Comparison of ENCODE assay signal across 1 cellular context in the genomic region with DNA sequence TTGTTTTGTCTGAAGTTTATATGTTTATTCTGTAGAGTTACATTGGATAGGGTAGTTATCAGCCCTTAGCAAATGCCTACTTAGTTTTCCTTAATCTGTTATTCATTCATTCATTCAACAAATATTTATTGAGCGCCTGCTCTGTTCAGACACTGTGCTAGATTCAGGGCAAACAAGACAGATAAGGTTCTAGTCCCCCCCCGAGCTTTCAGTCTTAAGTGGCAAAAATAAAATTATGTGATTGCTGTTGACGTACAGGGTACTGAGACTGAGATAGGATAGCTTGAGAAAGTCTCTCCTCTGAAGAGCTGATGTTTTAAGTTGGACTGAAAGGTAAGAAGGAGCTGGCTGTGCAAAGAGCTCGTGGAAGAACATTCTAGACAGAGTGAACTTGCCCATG.
TF ChIP-seq lines count a peak whose summit lies in the region.

No MANE protein-coding gene starts in this region.

TF ChIP-seq in GM23338, 12 proteins besides CTCF, POLR2A, EP300 and RAD21 (continued from another document):
- TF ChIP-seq, protein P1, sequence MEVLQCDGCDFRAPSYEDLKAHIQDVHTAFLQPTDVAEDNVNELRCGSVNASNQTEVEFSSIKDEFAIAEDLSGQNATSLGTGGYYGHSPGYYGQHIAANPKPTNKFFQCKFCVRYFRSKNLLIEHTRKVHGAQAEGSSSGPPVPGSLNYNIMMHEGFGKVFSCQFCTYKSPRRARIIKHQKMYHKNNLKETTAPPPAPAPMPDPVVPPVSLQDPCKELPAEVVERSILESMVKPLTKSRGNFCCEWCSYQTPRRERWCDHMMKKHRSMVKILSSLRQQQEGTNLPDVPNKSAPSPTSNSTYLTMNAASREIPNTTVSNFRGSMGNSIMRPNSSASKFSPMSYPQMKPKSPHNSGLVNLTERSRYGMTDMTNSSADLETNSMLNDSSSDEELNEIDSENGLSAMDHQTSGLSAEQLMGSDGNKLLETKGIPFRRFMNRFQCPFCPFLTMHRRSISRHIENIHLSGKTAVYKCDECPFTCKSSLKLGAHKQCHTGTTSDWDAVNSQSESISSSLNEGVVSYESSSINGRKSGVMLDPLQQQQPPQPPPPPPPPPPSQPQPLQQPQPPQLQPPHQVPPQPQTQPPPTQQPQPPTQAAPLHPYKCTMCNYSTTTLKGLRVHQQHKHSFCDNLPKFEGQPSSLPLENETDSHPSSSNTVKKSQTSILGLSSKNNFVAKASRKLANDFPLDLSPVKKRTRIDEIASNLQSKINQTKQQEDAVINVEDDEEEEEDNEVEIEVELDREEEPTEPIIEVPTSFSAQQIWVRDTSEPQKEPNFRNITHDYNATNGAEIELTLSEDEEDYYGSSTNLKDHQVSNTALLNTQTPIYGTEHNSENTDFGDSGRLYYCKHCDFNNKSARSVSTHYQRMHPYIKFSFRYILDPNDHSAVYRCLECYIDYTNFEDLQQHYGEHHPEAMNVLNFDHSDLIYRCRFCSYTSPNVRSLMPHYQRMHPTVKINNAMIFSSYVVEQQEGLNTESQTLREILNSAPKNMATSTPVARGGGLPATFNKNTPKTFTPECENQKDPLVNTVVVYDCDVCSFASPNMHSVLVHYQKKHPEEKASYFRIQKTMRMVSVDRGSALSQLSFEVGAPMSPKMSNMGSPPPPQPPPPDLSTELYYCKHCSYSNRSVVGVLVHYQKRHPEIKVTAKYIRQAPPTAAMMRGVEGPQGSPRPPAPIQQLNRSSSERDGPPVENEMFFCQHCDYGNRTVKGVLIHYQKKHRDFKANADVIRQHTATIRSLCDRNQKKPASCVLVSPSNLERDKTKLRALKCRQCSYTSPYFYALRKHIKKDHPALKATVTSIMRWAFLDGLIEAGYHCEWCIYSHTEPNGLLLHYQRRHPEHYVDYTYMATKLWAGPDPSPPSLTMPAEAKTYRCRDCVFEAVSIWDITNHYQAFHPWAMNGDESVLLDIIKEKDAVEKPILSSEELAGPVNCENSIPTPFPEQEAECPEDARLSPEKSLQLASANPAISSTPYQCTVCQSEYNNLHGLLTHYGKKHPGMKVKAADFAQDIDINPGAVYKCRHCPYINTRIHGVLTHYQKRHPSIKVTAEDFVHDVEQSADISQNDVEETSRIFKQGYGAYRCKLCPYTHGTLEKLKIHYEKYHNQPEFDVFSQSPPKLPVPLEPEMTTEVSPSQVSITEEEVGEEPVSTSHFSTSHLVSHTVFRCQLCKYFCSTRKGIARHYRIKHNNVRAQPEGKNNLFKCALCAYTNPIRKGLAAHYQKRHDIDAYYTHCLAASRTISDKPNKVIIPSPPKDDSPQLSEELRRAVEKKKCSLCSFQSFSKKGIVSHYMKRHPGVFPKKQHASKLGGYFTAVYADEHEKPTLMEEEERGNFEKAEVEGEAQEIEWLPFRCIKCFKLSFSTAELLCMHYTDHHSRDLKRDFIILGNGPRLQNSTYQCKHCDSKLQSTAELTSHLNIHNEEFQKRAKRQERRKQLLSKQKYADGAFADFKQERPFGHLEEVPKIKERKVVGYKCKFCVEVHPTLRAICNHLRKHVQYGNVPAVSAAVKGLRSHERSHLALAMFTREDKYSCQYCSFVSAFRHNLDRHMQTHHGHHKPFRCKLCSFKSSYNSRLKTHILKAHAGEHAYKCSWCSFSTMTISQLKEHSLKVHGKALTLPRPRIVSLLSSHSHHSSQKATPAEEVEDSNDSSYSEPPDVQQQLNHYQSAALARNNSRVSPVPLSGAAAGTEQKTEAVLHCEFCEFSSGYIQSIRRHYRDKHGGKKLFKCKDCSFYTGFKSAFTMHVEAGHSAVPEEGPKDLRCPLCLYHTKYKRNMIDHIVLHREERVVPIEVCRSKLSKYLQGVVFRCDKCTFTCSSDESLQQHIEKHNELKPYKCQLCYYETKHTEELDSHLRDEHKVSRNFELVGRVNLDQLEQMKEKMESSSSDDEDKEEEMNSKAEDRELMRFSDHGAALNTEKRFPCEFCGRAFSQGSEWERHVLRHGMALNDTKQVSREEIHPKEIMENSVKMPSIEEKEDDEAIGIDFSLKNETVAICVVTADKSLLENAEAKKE (CRISPR knock-in tag; IDR thresholded peaks at IDR 0.05) = no peak
- TF ChIP-seq ZNF331 (CRISPR knock-in tag; IDR thresholded peaks at IDR 0.05; ENCODE audit: low read depth) = no peak
- no peak for TF ChIP-seq POLR2AphosphoS5 (IDR thresholded peaks at IDR 0.05; ENCODE audit: low read depth)
- no peak for TF ChIP-seq ZNF114 (CRISPR knock-in tag; IDR thresholded peaks at IDR 0.05)
- no peak for TF ChIP-seq EZH2 (IDR thresholded peaks at IDR 0.05; ENCODE audit: low read depth, unreplicated experiment)
- TF ChIP-seq STAT1 (IDR thresholded peaks at IDR 0.05; ENCODE audit: unreplicated experiment) = no peak
- no peak for TF ChIP-seq NANOG (IDR thresholded peaks at IDR 0.05; ENCODE audit: borderline replicate concordance)
- TF ChIP-seq, protein P2, sequence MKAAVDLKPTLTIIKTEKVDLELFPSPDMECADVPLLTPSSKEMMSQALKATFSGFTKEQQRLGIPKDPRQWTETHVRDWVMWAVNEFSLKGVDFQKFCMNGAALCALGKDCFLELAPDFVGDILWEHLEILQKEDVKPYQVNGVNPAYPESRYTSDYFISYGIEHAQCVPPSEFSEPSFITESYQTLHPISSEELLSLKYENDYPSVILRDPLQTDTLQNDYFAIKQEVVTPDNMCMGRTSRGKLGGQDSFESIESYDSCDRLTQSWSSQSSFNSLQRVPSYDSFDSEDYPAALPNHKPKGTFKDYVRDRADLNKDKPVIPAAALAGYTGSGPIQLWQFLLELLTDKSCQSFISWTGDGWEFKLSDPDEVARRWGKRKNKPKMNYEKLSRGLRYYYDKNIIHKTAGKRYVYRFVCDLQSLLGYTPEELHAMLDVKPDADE (IDR thresholded peaks at IDR 0.05) = no peak
- TF ChIP-seq JUNB (IDR thresholded peaks at IDR 0.05; ENCODE audit: unreplicated experiment) = no peak
